In the genomic region with DNA sequence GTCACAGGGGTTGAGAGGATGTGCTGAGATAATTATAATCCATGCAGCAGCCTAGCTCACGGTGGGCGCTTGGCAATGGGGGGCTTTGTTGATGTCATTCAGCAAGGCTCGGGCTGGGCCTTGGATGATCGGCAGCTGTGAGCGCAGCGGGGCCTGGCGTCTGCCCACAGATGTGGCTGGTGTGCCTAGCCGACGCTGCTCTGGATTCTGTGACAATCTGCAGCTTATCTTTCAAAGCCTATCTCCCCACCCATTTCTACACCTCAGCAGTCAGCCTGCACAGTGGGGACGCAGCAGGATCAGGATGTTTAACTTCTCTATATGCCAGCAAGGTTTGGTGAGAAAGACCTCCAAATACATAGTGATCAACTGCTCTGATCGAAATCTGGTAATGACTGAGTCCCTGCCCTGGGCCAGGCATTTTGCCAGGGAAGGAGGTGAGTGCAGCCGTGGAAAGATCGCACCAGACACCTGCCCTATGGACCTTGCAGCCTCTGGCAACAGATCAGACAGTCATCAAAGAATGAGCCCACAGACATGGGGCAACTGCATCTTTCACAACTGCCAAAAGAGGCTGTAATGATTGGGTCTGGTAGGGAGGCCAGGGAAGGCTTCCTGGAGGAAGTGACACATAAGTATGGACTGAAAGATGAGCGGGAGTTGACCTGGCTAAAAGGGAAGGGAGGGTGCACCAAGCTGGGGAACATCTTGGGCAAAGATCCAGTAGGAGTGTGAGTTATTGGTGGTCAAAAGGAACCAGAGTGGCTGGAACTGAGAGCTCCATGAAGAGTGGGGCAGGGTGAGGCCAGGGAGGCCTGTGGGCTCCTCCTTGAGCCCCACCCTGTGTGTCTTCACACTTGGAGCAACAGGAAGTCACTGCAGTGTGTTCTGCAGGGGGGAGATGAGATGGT, we compare ENCODE assay signal across 12 cellular contexts. TPM values are rescaled to one million over a fixed set of nuclear protein-coding genes. Genes with fewer than 3 reads are reported as not detected.
A peak's percentile ranks its signal among the peaks of the same experiment; 100 is the strongest.
DNase-seq lines count a peak whose midpoint lies in the region; TF ChIP-seq lines count a peak whose summit lies in the region.
"Had no signal": no experiment of that assay in that cellular context is flagged by ENCODE, and none has a peak within 500 bp of the region (broad histone marks: within the 10 kb centered on the region; RNA-seq: fewer than 3 reads in every experiment).

No MANE protein-coding gene starts in this region.

- no peaks in the 10 kb centered on the region for H4K20me1 ChIP-seq in fibroblast of lung (ENCODE audit: control insufficient read depth, extremely low read depth, insufficient read depth, low read length)

- H3K27me3 ChIP-seq in Peyer's patch (no peaks in the 10 kb centered on the region), fibroblast of lung (ENCODE audit: control insufficient read depth, insufficient read depth, low read length) (no peaks in the 10 kb centered on the region), transverse colon (no peaks in the 10 kb centered on the region)

- TF ChIP-seq EP300 in transverse colon (IDR thresholded peaks at IDR 0.05; ENCODE audit: low read depth): no peak

- no peak for TF ChIP-seq POLR2A in Peyer's patch (IDR thresholded peaks at IDR 0.05)
- TF ChIP-seq POLR2A in transverse colon (IDR thresholded peaks at IDR 0.05): no peak
- TF ChIP-seq POLR2A in lower leg skin (IDR thresholded peaks at IDR 0.05): no peak

- no peaks in the 10 kb centered on the region for H3K79me2 ChIP-seq in fibroblast of lung (ENCODE audit: control insufficient read depth, insufficient read depth, low read length)

- intact Hi-C loops in transverse colon (cut with DNase I; ENCODE audit: low total_unique reads) (no loop called here), lower leg skin (cut with DNase I; ENCODE audit: low total_unique reads) (no loop called here)

- in situ Hi-C loops in transverse colon (cut with MboI; ENCODE audit: low pct_ligation_motif_present in 1 of 4, low pct_unique_long_range_greater_than_20kb in 1 of 4, low sequenced_read_pairs in 3 of 4): no loop called here

- H3K36me3 ChIP-seq in Peyer's patch (no peaks in the 10 kb centered on the region), fibroblast of lung (ENCODE audit: control insufficient read depth, insufficient read depth, low read length) (no peaks in the 10 kb centered on the region), transverse colon (no peaks in the 10 kb centered on the region)

- no peaks in the 10 kb centered on the region for H3K9me3 ChIP-seq in Peyer's patch
- no peaks in the 10 kb centered on the region for H3K9me3 ChIP-seq in fibroblast of lung (ENCODE audit: control insufficient read depth, insufficient read depth, low read depth, low read length)
- H3K9me3 ChIP-seq in transverse colon: no peaks in the 10 kb centered on the region

- H3K9ac ChIP-seq in fibroblast of lung (ENCODE audit: insufficient read depth, low read length): no peak overlapping the region

- H2AFZ ChIP-seq in fibroblast of lung (ENCODE audit: low read length): no peak overlapping the region

- H3K4me1 ChIP-seq in Peyer's patch (peaks cover 0 to 35% (median 0%) of the 10 kb centered on the region in 4 donors), fibroblast of lung (ENCODE audit: control insufficient read depth, extremely low read depth, insufficient read depth, low read length) (peaks cover 29% of the 10 kb centered on the region), transverse colon (peaks cover 8 to 29% (median 19%) of the 10 kb centered on the region in 4 donors)

- no peak for TF ChIP-seq CTCF in Peyer's patch (IDR thresholded peaks at IDR 0.05)
- no peak for TF ChIP-seq CTCF in fibroblast of lung (conservative IDR thresholded peaks at IDR 0.05 in 1 of 2, IDR thresholded peaks at IDR 0.05 in 1 of 2; ENCODE audit: low read depth in 1 of 2, low read length in 2 of 2)
- no peak for TF ChIP-seq CTCF in transverse colon (IDR thresholded peaks at IDR 0.05)
- no peak for TF ChIP-seq CTCF in lower leg skin (IDR thresholded peaks at IDR 0.05)

- H3K4me3 ChIP-seq in Peyer's patch (no peak overlapping the region), fibroblast of lung (replicated peaks in 1 of 4; ENCODE audit: control extremely low read depth in 1 of 4, insufficient read depth in 1 of 4, low read depth in 3 of 4, low read length in 4 of 4) (no peak overlapping the region), transverse colon (no peak overlapping the region), lower leg skin (ENCODE audit: low read depth, poor library complexity, severe bottlenecking) (no peak overlapping the region)

- H3K27ac ChIP-seq in Peyer's patch (peak overlapping the region in 2 of 4 donors; percentile 40 to 67), fibroblast of lung (ENCODE audit: insufficient read depth, low read length) (no peak overlapping the region), transverse colon (peak overlapping the region in 3 of 4 donors; percentile 22 to 60 (median 50))
- H3K27ac ChIP-seq: 22Rv1 had no signal

- 45 to 53% methylated on average over 3 to 14 of the region's 14 CpGs for WGBS in transverse colon (ENCODE audit: low coverage in 1 of 2), 2 donors
- WGBS in lower leg skin, 2 donors: 84 to 88% methylated on average over 14 of the region's 14 CpGs

- peak; percentile 50 for DNase-seq in DMS53 (lab: John Stamatoyannopoulos, UW)
- DNase-seq in DMS53 treated with DMSO at 0.1 percent for 48 hours (lab: John Stamatoyannopoulos, UW; ENCODE audit: unreplicated experiment): no peak
- peak in 2 of 3 donors; percentile 85 to 88 for DNase-seq in Peyer's patch
- peak; percentile 60 to 85 for DNase-seq in fibroblast of lung (ENCODE audit: low read depth in 2 of 2)
- DNase-seq in transverse colon: peak; percentile 76
- DNase-seq in UCSD-AML1 (lab: John Stamatoyannopoulos, UW; ENCODE audit: unreplicated experiment): no peak
- DNase-seq in NCI-H187 (lab: John Stamatoyannopoulos, UW): no peak
- DNase-seq in lower leg skin (ENCODE audit: low spot score in 2 of 2): no peak
- DNase-seq: activated naive CD4-positive, alpha-beta T cell treated with Interleukin-2 at 50 U/mL for 16 hours; NCI-H510A had no signal

- no peak overlapping the region for H3K4me2 ChIP-seq in fibroblast of lung (ENCODE audit: extremely low read depth, insufficient read depth, low read length)

RNA-seq across cellular contexts. Expression of a gene that starts 35.3 kb away (rescaled TPM):
- 10 to 100 TPM; 24.5 to 71.0 (median 53.9) TPM for total RNA-seq in Peyer's patch
- 11.2 and 12.3 TPM in 2 replicates for total RNA-seq in fibroblast of lung
- polyA plus RNA-seq in fibroblast of lung: 4.1 and 21.8 TPM in 2 replicates
- 6.5 and 34.9 TPM in 2 replicates for polyA plus RNA-seq in fibroblast of lung (2012)
- polyA minus RNA-seq in fibroblast of lung (ENCODE audit: low replicate concordance): 34.6 and 147 TPM in 2 replicates
- total RNA-seq in transverse colon: 100 to 1,000 TPM in 1 of 4 donors, 10 to 100 TPM in 2, 1 to 10 TPM in 1; 3.0 to 152 (median 27.9) TPM
- 1 to 10 TPM in 2 of 4 donors, under 1 TPM in 2; 0.57 to 3.1 (median 1.7) TPM for total RNA-seq in lower leg skin
- total RNA-seq: natural killer cell treated with Interleukin-12 subunit alpha and Interleukin-12 subunit beta and Interleukin-15 and Interleukin-18, amount 100 ng/mL, for 72 hours had no signal

Comparison
In these comparisons a context has a peak if more than half of its experiments do, and no peak if none do; other contexts are left out.
1. DNase-seq: peak in DMS53 (single experiment), Peyer's patch (2 of 3), fibroblast of lung (2 of 2) and transverse colon (single experiment); none in DMS53 treated with DMSO at 0.1 percent for 48 hours (single experiment), UCSD-AML1 (single experiment), NCI-H187 (0 of 2) and lower leg skin (0 of 2).